8 cellular contexts compared by ENCODE assay signal in genomic region chr1:213050745-213051126, GRCh38. TPM values are rescaled to one million over a fixed set of nuclear protein-coding genes. Genes with fewer than 3 reads are reported as not detected.
DNase-seq lines count a peak whose midpoint lies in the region; ATAC-seq and TF ChIP-seq lines count a peak whose summit lies in the region.

No MANE protein-coding gene starts in this region.

- peaks cover 44% of the 10 kb centered on the region for H3K79me2 ChIP-seq in HCT116 (ENCODE audit: insufficient read depth, low read length)

- H3K36me3 ChIP-seq in HCT116 (ENCODE audit: control insufficient read depth in 1 of 2, insufficient read depth in 2 of 2, low read length in 2 of 2) (no peaks in the 10 kb centered on the region), Peyer's patch (no peaks in the 10 kb centered on the region)

- H3K9ac ChIP-seq in HCT116 (ENCODE audit: low read length): peak overlapping the region; percentile 70

- H3K4me1 ChIP-seq in HCT116 (ENCODE audit: control insufficient read depth in 1 of 2, insufficient read depth in 2 of 2, low read length in 2 of 2): peaks cover 8 to 24% of the 10 kb centered on the region in 2 experiments; a peak in 3 of 4 replicates
- H3K4me1 ChIP-seq in Peyer's patch: peaks cover 0 to 18% (median 3%) of the 10 kb centered on the region in 4 donors

- CTCF ChIA-PET in HCT116 (lab: Charles Lee): interaction anchor here (1.0 to 1.1 kb wide), 2 partner anchors 11 to 301 kb away, joined by 3 read pairs; no protein-coding TSS in a partner anchor

- BruUV-seq in HCT116 (replicated peaks; lab: Mats Ljungman, UMichigan): no TSS peak

- H3K4me3 ChIP-seq in HCT116 (replicated peaks in 1 of 2; ENCODE audit: low read depth in 1 of 2, low read length in 2 of 2) (peak overlapping the region; percentile 93), Peyer's patch (peak overlapping the region; percentile 55 to 93 (median 84)), fibroblast of mammary gland (ENCODE audit: control insufficient read depth, low read depth, low read length) (peak overlapping the region; percentile 98)

- intact Hi-C loops in HCT116 (cut with micrococcal nuclease): no loop called here

- H3K36me3 Mint-ChIP-seq in progenitor cell of endocrine pancreas (ENCODE audit: insufficient read depth): peaks cover 1% of the 10 kb centered on the region

- H3K4me3 Mint-ChIP-seq in progenitor cell of endocrine pancreas (ENCODE audit: low read depth): peak overlapping the region; percentile 95

- H3K27ac ChIP-seq in HCT116 (ENCODE audit: low read depth, low read length) (peak overlapping the region; percentile 60), Peyer's patch (peak overlapping the region; percentile 63 to 78 (median 71))

- no peaks in the 10 kb centered on the region for H3K27me3 ChIP-seq in HCT116 (ENCODE audit: insufficient read depth, low read length)
- no peaks in the 10 kb centered on the region for H3K27me3 ChIP-seq in Peyer's patch

- RAD21 ChIA-PET in HCT116 (lab: Charles Lee; ENCODE audit: low non-redundant PET in 1 of 2, low total read pairs in 2 of 2, uncharacterized antibody in 2 of 2, unreplicated experiment in 2 of 2): no interaction called here

- no peaks in the 10 kb centered on the region for H3K27me3 Mint-ChIP-seq in progenitor cell of endocrine pancreas

- peak; percentile 45 for ATAC-seq in HCT116
- no peak for ATAC-seq in GM18909 (IDR thresholded peaks at IDR 0.05; ENCODE audit: poor library complexity, unreplicated experiment)

- no peaks in the 10 kb centered on the region for H3K9me3 ChIP-seq in HCT116 (ENCODE audit: control insufficient read depth in 1 of 2, insufficient read depth in 1 of 2, low read depth in 1 of 2, low read length in 2 of 2)
- H3K9me3 ChIP-seq in Peyer's patch: no peaks in the 10 kb centered on the region

- peak overlapping the region; percentile 83 for H3K4me2 ChIP-seq in HCT116 (ENCODE audit: low read length)

- H3K27ac Mint-ChIP-seq in progenitor cell of endocrine pancreas: peak overlapping the region; percentile 97

- H4K20me1 ChIP-seq in HCT116 (ENCODE audit: insufficient read depth): no peaks in the 10 kb centered on the region

- no peak for TF ChIP-seq RAD21 in HCT116 (IDR thresholded peaks at IDR 0.05; ENCODE audit: low read depth)

- peaks cover 11% of the 10 kb centered on the region for H3K9me3 Mint-ChIP-seq in progenitor cell of endocrine pancreas (ENCODE audit: low read depth)

- no peaks in the 10 kb centered on the region for H3K9me2 ChIP-seq in HCT116 (ENCODE audit: insufficient read depth)

- H3K4me1 Mint-ChIP-seq in progenitor cell of endocrine pancreas (ENCODE audit: low read depth): peaks cover 31% of the 10 kb centered on the region

- TF ChIP-seq POLR2A in HCT116 (IDR thresholded peaks at IDR 0.05; ENCODE audit: borderline replicate concordance, extremely low read depth, insufficient read depth, insufficient read length) (no peak), Peyer's patch (IDR thresholded peaks at IDR 0.05) (no peak)

- peak; percentile 15 for DNase-seq in GM10266 (ENCODE audit: extremely low spot score)
- no peak for DNase-seq in HCT116 (ENCODE audit: low read depth, low spot score)
- no peak for DNase-seq in Peyer's patch
- no peak for DNase-seq in fibroblast of mammary gland (ENCODE audit: low read depth)
- DNase-seq in progenitor cell of endocrine pancreas (ENCODE audit: low spot score, unreplicated experiment): no peak
- no peak for DNase-seq in SIG-M5 (lab: John Stamatoyannopoulos, UW)
- DNase-seq in dermis blood vessel endothelial cell: no peak

- no peak for TF ChIP-seq CTCF in GM10266 (IDR thresholded peaks at IDR 0.05; ENCODE audit: control insufficient read depth, insufficient read depth, low read depth, missing control alignments)
- no peak for TF ChIP-seq CTCF in HCT116 (IDR thresholded peaks at IDR 0.05 in 2 of 3, conservative IDR thresholded peaks at IDR 0.05 in 1 of 3; ENCODE audit: borderline replicate concordance in 1 of 3, insufficient read depth in 1 of 3, low read depth in 2 of 3, low read length in 2 of 3)
- no peak for TF ChIP-seq CTCF in Peyer's patch (IDR thresholded peaks at IDR 0.05)
- no peak for TF ChIP-seq CTCF in fibroblast of mammary gland (conservative IDR thresholded peaks at IDR 0.05; ENCODE audit: control insufficient read depth, insufficient read depth, low read depth, low read length)
- no peak for TF ChIP-seq CTCF in progenitor cell of endocrine pancreas (IDR thresholded peaks at IDR 0.05; ENCODE audit: unreplicated experiment)

- peak overlapping the region; percentile 24 for H2AFZ ChIP-seq in HCT116 (ENCODE audit: low read depth, low read length, poor library complexity, severe bottlenecking)

- POLR2A ChIA-PET in HCT116 (lab: Charles Lee): no interaction called here

TF ChIP-seq in HCT116, 20 proteins besides CTCF, POLR2A, EP300 and RAD21:
- TF ChIP-seq REST (IDR thresholded peaks at IDR 0.05; ENCODE audit: low read depth) (no peak), EZH2phosphoT487 (IDR thresholded peaks at IDR 0.05; ENCODE audit: borderline replicate concordance) (no peak), EZH2 (IDR thresholded peaks at IDR 0.05) (no peak), ZFX (IDR thresholded peaks at IDR 0.05) (no peak), CBX3 (IDR thresholded peaks at IDR 0.05; ENCODE audit: low read depth) (no peak), YY1 (IDR thresholded peaks at IDR 0.05; ENCODE audit: extremely low read depth, insufficient replicate concordance, low read depth, low read length) (no peak), CEBPB (IDR thresholded peaks at IDR 0.05; ENCODE audit: low read depth) (no peak), ZNF274 (IDR thresholded peaks at IDR 0.05; ENCODE audit: low read depth, low read length) (no peak), ZBTB33 (IDR thresholded peaks at IDR 0.05; ENCODE audit: extremely low read depth, insufficient replicate concordance, low read length) (no peak), TCF7L2 (IDR thresholded peaks at IDR 0.05; ENCODE audit: borderline replicate concordance, extremely low read depth, insufficient read depth, insufficient read length) (no peak), EGR1 (IDR thresholded peaks at IDR 0.05; ENCODE audit: low read depth) (no peak), ATF3 (IDR thresholded peaks at IDR 0.05) (no peak), SIN3A (IDR thresholded peaks at IDR 0.05; ENCODE audit: low read depth) (no peak), FOSL1 (IDR thresholded peaks at IDR 0.05; ENCODE audit: low read depth) (no peak), SP1 (IDR thresholded peaks at IDR 0.05; ENCODE audit: low read depth) (no peak), ELF1 (IDR thresholded peaks at IDR 0.05; ENCODE audit: borderline replicate concordance, low read depth) (no peak), POLR2AphosphoS5 (IDR thresholded peaks at IDR 0.05; ENCODE audit: low read depth, low read length) (no peak), JUND (IDR thresholded peaks at IDR 0.05) (no peak)

RNA-seq across cellular contexts. Expression of gene RPS6KC1, which starts 0.3 kb away (rescaled TPM):
- total RNA-seq in HCT116 (2021; ENCODE audit: unreplicated experiment): 15.9 TPM
- polyA plus RNA-seq in HCT116 (2012): 3.8 and 4.9 TPM in 2 replicates
- total RNA-seq in Peyer's patch: 10 to 100 TPM; 13.5 to 29.7 (median 22.2) TPM
- total RNA-seq in progenitor cell of endocrine pancreas: 24.3 and 27.8 TPM in 2 replicates
- 23.2 and 25.2 TPM in 2 replicates for total RNA-seq in dermis blood vessel endothelial cell

RNA-seq across cellular contexts. Expression of gene ANGEL2, which starts 35.1 kb away (rescaled TPM):
- 25.5 TPM for total RNA-seq in HCT116 (2021; ENCODE audit: unreplicated experiment)
- 7.1 and 13.4 TPM in 2 replicates for polyA plus RNA-seq in HCT116 (2012)
- 10 to 100 TPM; 21.1 to 62.7 (median 46.7) TPM for total RNA-seq in Peyer's patch
- total RNA-seq in progenitor cell of endocrine pancreas: 50.3 and 50.6 TPM in 2 replicates
- total RNA-seq in dermis blood vessel endothelial cell: 40.9 and 43.1 TPM in 2 replicates
